Comparison of ENCODE assay signal across 18 cellular contexts in the genomic region with DNA sequence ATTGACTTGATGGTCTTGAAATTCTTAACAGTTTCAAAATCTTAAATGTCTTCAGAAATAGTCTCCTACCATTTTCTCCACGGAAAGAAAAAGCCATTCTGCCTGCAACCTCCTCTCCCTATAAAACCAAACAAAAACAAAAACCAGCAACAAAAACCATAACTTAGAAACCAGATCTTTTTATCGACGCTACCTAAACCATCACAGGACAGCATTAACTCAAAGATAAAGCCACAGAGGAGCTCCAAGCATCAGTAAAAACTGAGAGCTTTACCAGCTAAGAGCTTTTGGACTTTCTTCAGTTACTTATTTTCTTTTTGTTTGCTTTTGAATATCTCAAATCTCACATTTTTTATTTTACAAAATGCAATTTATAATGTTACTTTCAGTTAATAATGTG. TPM values are rescaled to one million over a fixed set of nuclear protein-coding genes. Genes with fewer than 3 reads are reported as not detected.
DNase-seq lines count a peak whose midpoint lies in the region; ATAC-seq and TF ChIP-seq lines count a peak whose summit lies in the region.
"Had no signal": no experiment of that assay in that cellular context is flagged by ENCODE, and none has a peak within 500 bp of the region (broad histone marks: within the 10 kb centered on the region; RNA-seq: fewer than 3 reads in every experiment).

No MANE protein-coding gene starts in this region.

- no peaks in the 10 kb centered on the region for H3K27me3 Mint-ChIP-seq in CD8-positive, alpha-beta T cell (ENCODE audit: low read depth)
- H3K27me3 Mint-ChIP-seq in endodermal cell (ENCODE audit: insufficient read depth), result peaks cover 2% of the 10 kb centered on the region

- no peak for TF ChIP-seq CTCF in CD8-positive, alpha-beta T cell (IDR thresholded peaks at IDR 0.05)
- TF ChIP-seq CTCF in endodermal cell (conservative IDR thresholded peaks at IDR 0.05) (no peak), parathyroid adenoma (IDR thresholded peaks at IDR 0.05) (no peak), MM.1S (IDR thresholded peaks at IDR 0.05; ENCODE audit: low read length) (no peak)

- no peak overlapping the region for H3K27ac Mint-ChIP-seq in CD8-positive, alpha-beta T cell
- no peak overlapping the region for H3K27ac Mint-ChIP-seq in endodermal cell

- no peaks in the 10 kb centered on the region for H3K9me3 ChIP-seq in CD8-positive, alpha-beta T cell (ENCODE audit: low read length)
- H3K9me3 ChIP-seq in endodermal cell (ENCODE audit: control insufficient read depth, low read length) (no peaks in the 10 kb centered on the region), parathyroid adenoma (ENCODE audit: control insufficient read depth, low read length) (no peaks in the 10 kb centered on the region), MM.1S (replicated peaks; ENCODE audit: insufficient read depth, low read length) (no peaks in the 10 kb centered on the region)
- H3K9me3 ChIP-seq: BLaER1, HAP-1 had no signal

- WGBS in endodermal cell (ENCODE audit: insufficient coverage in 1 of 2, insufficient read length in 1 of 2), 2 experiments, result 66 to 67% methylated on average over 2 to 3 of the region's 3 CpGs

- no peak overlapping the region for H3K4me2 ChIP-seq in parathyroid adenoma (ENCODE audit: low read length)
- no peak overlapping the region for H3K4me2 ChIP-seq in MM.1S (ENCODE audit: low read depth, low read length)
- H3K4me2 ChIP-seq: BLaER1, KMS-11 had no signal

- no peaks in the 10 kb centered on the region for H3F3A ChIP-seq in MM.1S (ENCODE audit: insufficient read depth, low read length)

- POLR2A ChIA-PET in CD8-positive, alpha-beta T cell (lab: Charles Lee), result interaction anchor here (0.6 to 3.7 kb wide), 12 partner anchors 8 to 150 kb away, joined by 3 to 32 read pairs (median 5); no protein-coding TSS in a partner anchor

- no peak for ATAC-seq in CD8-positive, alpha-beta T cell
- ATAC-seq in HG03521 (IDR thresholded peaks at IDR 0.05; ENCODE audit: unreplicated experiment), result no peak
- ATAC-seq: PC-3 had no signal

- no peaks in the 10 kb centered on the region for H4K20me1 ChIP-seq in MM.1S (ENCODE audit: insufficient read depth, low read length)
- H4K20me1 ChIP-seq: BLaER1 had no signal

- H3K79me2 ChIP-seq in parathyroid adenoma (no peaks in the 10 kb centered on the region), MM.1S (ENCODE audit: low read length) (no peaks in the 10 kb centered on the region)

- H3K27me3 ChIP-seq in CD8-positive, alpha-beta T cell (ENCODE audit: insufficient read depth, low read length), result no peaks in the 10 kb centered on the region
- H3K27me3 ChIP-seq in endodermal cell (ENCODE audit: control insufficient read depth, insufficient read depth, low read length, poor library complexity, severe bottlenecking) (no peaks in the 10 kb centered on the region), parathyroid adenoma (ENCODE audit: control insufficient read depth, insufficient read depth, low read length) (no peaks in the 10 kb centered on the region), MM.1S (replicated peaks; ENCODE audit: insufficient read depth, low read length) (no peaks in the 10 kb centered on the region)
- H3K27me3 ChIP-seq: BLaER1 had no signal

- peaks cover 35% of the 10 kb centered on the region for H3K4me1 Mint-ChIP-seq in CD8-positive, alpha-beta T cell (ENCODE audit: low read depth)
- H3K4me1 Mint-ChIP-seq in endodermal cell, result peaks cover 9% of the 10 kb centered on the region

- CTCF ChIA-PET in CD8-positive, alpha-beta T cell (lab: Charles Lee), result interaction anchor here (0.9 to 2.8 kb wide), 5 partner anchors 10 to 30 kb away, joined by 3 to 14 read pairs (median 3); no protein-coding TSS in a partner anchor

- no peaks in the 10 kb centered on the region for H3K9me2 ChIP-seq in MM.1S (replicated peaks; ENCODE audit: insufficient read depth, low read length)

- H3K27ac ChIP-seq in CD8-positive, alpha-beta T cell (ENCODE audit: low read depth, low read length), result peak overlapping the region; percentile 25
- H3K27ac ChIP-seq in endodermal cell (ENCODE audit: low read depth, low read length) (no peak overlapping the region), parathyroid adenoma (no peak overlapping the region), MM.1S (ENCODE audit: low read length) (no peak overlapping the region)
- H3K27ac ChIP-seq: BLaER1, GM23248, KMS-11 had no signal

- peak overlapping the region; percentile 18 for H3K4me3 ChIP-seq in CD8-positive, alpha-beta T cell (ENCODE audit: low read depth, low read length)
- H3K4me3 ChIP-seq in Jurkat, Clone E6-1 (ENCODE audit: low read length), result peak overlapping the region; percentile 13; the same call in 1 of the 2 replicates
- no peak overlapping the region for H3K4me3 ChIP-seq in endodermal cell (ENCODE audit: low read length)
- no peak overlapping the region for H3K4me3 ChIP-seq in parathyroid adenoma (ENCODE audit: low read depth, low read length)
- no peak overlapping the region for H3K4me3 ChIP-seq in MM.1S (ENCODE audit: low read length)
- H3K4me3 ChIP-seq: BLaER1, GM23248, HAP-1 had no signal

- H3K9ac ChIP-seq in endodermal cell (ENCODE audit: extremely low read depth, low read length, poor library complexity, severe bottlenecking) (peak overlapping the region; percentile 8), parathyroid adenoma (no peak overlapping the region), MM.1S (ENCODE audit: low read length) (no peak overlapping the region)
- H3K9ac ChIP-seq: BLaER1, GM23248, KMS-11 had no signal

- H3K4me1 ChIP-seq in CD8-positive, alpha-beta T cell (ENCODE audit: insufficient read depth, low read length), result peaks cover 69% of the 10 kb centered on the region
- H3K4me1 ChIP-seq in endodermal cell (ENCODE audit: control insufficient read depth, insufficient read depth, low read length), result peaks cover 17% of the 10 kb centered on the region
- no peaks in the 10 kb centered on the region for H3K4me1 ChIP-seq in parathyroid adenoma
- H3K4me1 ChIP-seq in MM.1S (ENCODE audit: low read length), result no peaks in the 10 kb centered on the region
- H3K4me1 ChIP-seq: HAP-1 had no signal

- peaks cover 2% of the 10 kb centered on the region for H3K9me3 Mint-ChIP-seq in CD8-positive, alpha-beta T cell
- no peaks in the 10 kb centered on the region for H3K9me3 Mint-ChIP-seq in endodermal cell

- no peak for DNase-seq in CD8-positive, alpha-beta T cell
- no peak for DNase-seq in Jurkat, Clone E6-1 (ENCODE audit: low read depth, low spot score)
- no peak for DNase-seq in endodermal cell
- no peak for DNase-seq in MM.1S
- no peak for DNase-seq in SIG-M5 treated with dmso at 0.1 percent for 504 hours (lab: John Stamatoyannopoulos, UW; ENCODE audit: unreplicated experiment)
- no peak for DNase-seq in AG08396 (ENCODE audit: low spot score)
- DNase-seq: DMS53, NCI-H1694, NCI-H446 treated with DMSO at 0.1 percent for 48 hours, NCI-H526 treated with DMSO at 0.1 percent for 48 hours, PC-3, Right ventricle myocardium superior had no signal

- peaks cover 22% of the 10 kb centered on the region for H3K36me3 Mint-ChIP-seq in CD8-positive, alpha-beta T cell
- no peaks in the 10 kb centered on the region for H3K36me3 Mint-ChIP-seq in endodermal cell (ENCODE audit: low read depth)

- H3K4me3 Mint-ChIP-seq in CD8-positive, alpha-beta T cell, result no peak overlapping the region
- H3K4me3 Mint-ChIP-seq in endodermal cell, result no peak overlapping the region

- H2AFZ ChIP-seq in parathyroid adenoma, result peak overlapping the region; percentile 25
- no peak overlapping the region for H2AFZ ChIP-seq in MM.1S (ENCODE audit: low read length)
- H2AFZ ChIP-seq: GM23248 had no signal

- intact Hi-C loops in CD8-positive, alpha-beta T cell (cut with DNase I, micrococcal nuclease), result loop anchor here (1.0 to 2.0 kb wide), 5 partner anchors 14 to 38 kb away; no protein-coding TSS in a partner anchor

- no peaks in the 10 kb centered on the region for H3K36me3 ChIP-seq in CD8-positive, alpha-beta T cell (ENCODE audit: insufficient read depth, low read length)
- H3K36me3 ChIP-seq in endodermal cell (ENCODE audit: control insufficient read depth, insufficient read depth, low read length), result no peaks in the 10 kb centered on the region
- no peaks in the 10 kb centered on the region for H3K36me3 ChIP-seq in parathyroid adenoma (ENCODE audit: control insufficient read depth, insufficient read depth, low read length)
- H3K36me3 ChIP-seq in MM.1S (replicated peaks; ENCODE audit: insufficient read depth, low read length), result no peaks in the 10 kb centered on the region
- H3K36me3 ChIP-seq: BLaER1, HAP-1 had no signal

RNA-seq across cellular contexts. Expression of a gene that starts 12.8 kb away (rescaled TPM):
- total RNA-seq in CD8-positive, alpha-beta T cell, result 10 to 100 TPM; 20.1 TPM
- polyA plus RNA-seq in Jurkat, Clone E6-1 (2012; ENCODE audit: insufficient read depth, insufficient read length), result not detected
- total RNA-seq in endodermal cell, result under 1 TPM in 1 of 2 donors, not detected in 1; 0.13 TPM
- 0.07 TPM for polyA plus RNA-seq in endodermal cell (2013, experiment 1 of 2)
- polyA plus RNA-seq in endodermal cell (2013, experiment 2 of 2), result 0.08 TPM

Comparison
In these comparisons a context has a peak if more than half of its experiments do, and no peak if none do; other contexts are left out.
1. H3K4me3 ChIP-seq: peak in CD8-positive, alpha-beta T cell (single experiment) and Jurkat, Clone E6-1 (single experiment); none in endodermal cell (single experiment), parathyroid adenoma (single experiment) and MM.1S (single experiment).
2. RNA of a gene that starts 12.8 kb away (total RNA-seq): 20.1 TPM in CD8-positive, alpha-beta T cell; 0.13 TPM in endodermal cell; every median in the first group is over 10 times any median in the second.